8 cellular contexts compared by ENCODE assay signal in the genomic region with DNA sequence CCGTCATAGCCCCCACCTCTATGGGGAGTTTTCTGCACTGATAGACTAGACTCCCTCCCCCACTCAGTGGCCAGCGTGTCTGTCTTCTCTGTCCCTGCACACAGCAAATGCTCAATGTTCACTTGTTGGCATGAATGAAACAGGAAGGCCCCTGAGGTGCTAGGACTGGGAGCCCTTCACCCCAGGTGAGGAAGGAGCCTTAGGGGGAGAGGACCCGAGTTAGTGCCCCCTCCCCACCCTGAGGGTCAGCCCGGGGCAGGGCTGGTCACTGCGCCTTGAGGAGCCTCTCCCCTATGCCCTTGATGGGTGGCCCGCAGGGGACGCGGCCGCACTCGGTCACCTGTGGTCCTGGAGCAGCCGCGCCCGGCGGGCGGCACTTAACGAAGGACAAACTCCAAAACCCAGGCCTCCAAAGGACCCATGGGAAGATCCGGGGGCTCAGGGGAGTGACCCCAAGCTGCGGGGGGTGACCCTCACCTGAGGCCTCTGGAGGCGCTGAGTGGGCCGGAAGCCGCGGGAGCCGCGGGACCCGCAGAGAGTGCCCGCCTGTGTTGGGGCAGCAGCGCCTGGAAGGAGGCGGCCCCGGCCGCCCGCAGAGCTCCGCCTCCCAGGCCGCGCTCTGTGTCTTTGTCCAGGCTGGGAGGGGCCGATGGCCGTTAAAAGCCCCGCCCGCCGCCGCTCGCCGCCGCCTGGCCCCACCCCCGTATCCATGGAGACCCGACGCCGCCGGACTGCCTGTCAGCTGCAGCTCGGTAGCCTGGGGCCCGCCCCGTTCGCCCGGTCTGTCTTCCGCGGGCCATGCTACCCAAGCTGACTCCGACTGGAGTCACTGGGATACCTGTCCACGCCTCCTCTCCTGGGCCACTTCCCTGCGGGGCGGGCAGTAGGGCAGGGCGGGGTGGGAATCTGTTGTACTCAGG. TPM values are rescaled to one million over a fixed set of nuclear protein-coding genes. Genes with fewer than 3 reads are reported as not detected.
DNase-seq lines count a peak whose midpoint lies in the region; ATAC-seq and TF ChIP-seq lines count a peak whose summit lies in the region.

No MANE protein-coding gene starts in this region.

- DNase-seq in AG20443 (ENCODE audit: low spot score) (peak; percentile 97), NCI-H446 (lab: John Stamatoyannopoulos, UW) (peak; percentile 6 to 74), chondrocyte (ENCODE audit: low spot score) (peak; percentile 97), kidney tubule cell (ENCODE audit: low spot score) (peak; percentile 96)
- DNase-seq in activated CD4-positive, alpha-beta T cell treated with anti-CD3 and anti-CD28 coated beads for 24 hours (ENCODE audit: low read depth in 2 of 2) = peak; percentile 47 to 83
- peak; percentile 92 for DNase-seq in stimulated activated CD4-positive, alpha-beta T cell treated with anti-CD3 and anti-CD28 coated beads, Interleukin-15, amount 100 ng/mL, for 24 hours

- no peaks in the 10 kb centered on the region for H3K9me3 Mint-ChIP-seq in chondrocyte (ENCODE audit: low read depth)

- H3K4me1 Mint-ChIP-seq in chondrocyte (ENCODE audit: low read depth) = peaks cover 38% of the 10 kb centered on the region

- peak; percentile 86 for ATAC-seq in GM19025 (IDR thresholded peaks at IDR 0.05; ENCODE audit: low read depth, unreplicated experiment)
- peak; percentile 89 for ATAC-seq in HG03175 (IDR thresholded peaks at IDR 0.05; ENCODE audit: unreplicated experiment)

- H3K4me3 Mint-ChIP-seq in chondrocyte (ENCODE audit: unreplicated experiment) = peak overlapping the region; percentile 67

- H3K27me3 Mint-ChIP-seq in chondrocyte (ENCODE audit: low read depth) = no peaks in the 10 kb centered on the region

- TF ChIP-seq CTCF in chondrocyte (IDR thresholded peaks at IDR 0.05) = no peak

- H3K36me3 Mint-ChIP-seq in chondrocyte (ENCODE audit: low read depth) = no peaks in the 10 kb centered on the region

- peak overlapping the region; percentile 37 for H3K27ac Mint-ChIP-seq in chondrocyte (ENCODE audit: unreplicated experiment)

RNA-seq across cellular contexts. Expression of a gene that starts 15.4 kb away (rescaled TPM):
- total RNA-seq in chondrocyte = 3.6 to 8.1 TPM (median 3.6 TPM) in 3 replicates

RNA-seq across cellular contexts. Expression of a gene that starts 24.2 kb away (rescaled TPM):
- 51.5 to 60.0 TPM (median 52.9 TPM) in 3 replicates for total RNA-seq in chondrocyte

RNA-seq across cellular contexts. Expression of a gene that starts 58.6 kb away (rescaled TPM):
- 3.9 to 7.6 TPM (median 3.9 TPM) in 3 replicates for total RNA-seq in chondrocyte

Comparison
In these comparisons a context has a peak if more than half of its experiments do, and no peak if none do; other contexts are left out.
1. Peak in every context shown above with its lines: DNase-seq and ATAC-seq.
2. DNase-seq: peak in every context shown above with its lines; median percentile 97 in AG20443; 97 in chondrocyte; 96 in kidney tubule cell; 92 in stimulated activated CD4-positive, alpha-beta T cell treated with anti-CD3 and anti-CD28 coated beads, Interleukin-15, amount 100 ng/mL, for 24 hours; 65 in activated CD4-positive, alpha-beta T cell treated with anti-CD3 and anti-CD28 coated beads for 24 hours; 40 in NCI-H446.